16 cellular contexts compared by ENCODE assay signal in genomic region chr17:21096874-21097273, GRCh38. TPM values are rescaled to one million over a fixed set of nuclear protein-coding genes. Genes with fewer than 3 reads are reported as not detected.
DNase-seq lines count a peak whose midpoint lies in the region; ATAC-seq and TF ChIP-seq lines count a peak whose summit lies in the region.
"Had no signal": no experiment of that assay in that cellular context is flagged by ENCODE, and none has a peak within 500 bp of the region (broad histone marks: within the 10 kb centered on the region; RNA-seq: fewer than 3 reads in every experiment).

No MANE protein-coding gene starts in this region.

- no peak overlapping the region for H2BK5ac ChIP-seq in mesendoderm (ENCODE audit: low read length)

- H2BK15ac ChIP-seq in mesendoderm (replicated peaks; ENCODE audit: low read depth): no peak overlapping the region

- H3K27me3 ChIP-seq in mesendoderm (ENCODE audit: insufficient read depth, low read length, poor library complexity): no peaks in the 10 kb centered on the region

- H3K23ac ChIP-seq in mesendoderm (ENCODE audit: low read length): no peak overlapping the region

- CTCF ChIA-PET in activated CD8-positive, alpha-beta T cell treated with anti-CD3 and anti-CD28 coated beads, Interleukin-2, amount 10 ng/mL, durations not matched to agents 7 days and 5 days (lab: Charles Lee): no interaction called here
- CTCF ChIA-PET in activated CD8-positive, alpha-beta T cell treated with anti-CD3 and anti-CD28 coated beads for 36 hours (lab: Charles Lee): interaction anchor here (1.4 to 2.3 kb wide), 2 partner anchors 53 to 416 kb away, joined by 3 to 9 read pairs; no protein-coding TSS in a partner anchor

- no peak overlapping the region for H4K5ac ChIP-seq in mesendoderm (ENCODE audit: low read length)

- no peaks in the 10 kb centered on the region for H3K79me1 ChIP-seq in mesendoderm (ENCODE audit: low read length)

- H3K27me3 Mint-ChIP-seq in activated CD8-positive, alpha-beta T cell treated with anti-CD3 and anti-CD28 coated beads, Interleukin-2, amount 10 ng/mL, durations not matched to agents 7 days and 5 days (ENCODE audit: low read depth): no peaks in the 10 kb centered on the region
- H3K27me3 Mint-ChIP-seq in activated CD8-positive, alpha-beta T cell treated with anti-CD3 and anti-CD28 coated beads for 36 hours: no peaks in the 10 kb centered on the region
- H3K27me3 Mint-ChIP-seq: CD4-positive, alpha-beta T cell had no signal

- H3K27ac ChIP-seq in mesendoderm (ENCODE audit: low read depth, low read length): no peak overlapping the region

- DNase-seq in activated CD8-positive, alpha-beta T cell treated with anti-CD3 and anti-CD28 coated beads, Interleukin-2, amount 10 ng/mL, durations not matched to agents 7 days and 5 days: no peak
- DNase-seq in activated CD8-positive, alpha-beta T cell treated with anti-CD3 and anti-CD28 coated beads for 36 hours: no peak
- peak; percentile 7 for DNase-seq in Jurkat, Clone E6-1 (ENCODE audit: low read depth, low spot score)
- no peak for DNase-seq in mesendoderm
- no peak for DNase-seq in stimulated activated CD4-positive, alpha-beta T cell treated with anti-CD3 and anti-CD28 coated beads, Interleukin-12 subunit alpha, Interleukin-12 subunit beta, amount 100 ng/mL, for 4 hours
- DNase-seq in activated CD4-positive, alpha-beta T cell treated with anti-CD3 and anti-CD28 coated beads, Interleukin-2, amount 50 U/mL, for 48 hours: no peak
- no peak for DNase-seq in effector CD8-positive, alpha-beta T cell (lab: John Stamatoyannopoulos, UW)
- DNase-seq: ACHN; C1 segment of cervical spinal cord; CD4-positive, alpha-beta T cell; DMS153; GF-D8; H9; KBM-7 had no signal

- H3K4me2 ChIP-seq in mesendoderm (ENCODE audit: low read length): no peak overlapping the region
- H3K4me2 ChIP-seq: GM23338 had no signal

- H3K79me2 ChIP-seq in mesendoderm (ENCODE audit: control insufficient read depth, insufficient read depth, low read length): no peaks in the 10 kb centered on the region

- POLR2A ChIA-PET in activated CD8-positive, alpha-beta T cell treated with anti-CD3 and anti-CD28 coated beads, Interleukin-2, amount 10 ng/mL, durations not matched to agents 7 days and 5 days (lab: Charles Lee): no interaction called here
- POLR2A ChIA-PET in activated CD8-positive, alpha-beta T cell treated with anti-CD3 and anti-CD28 coated beads for 36 hours (lab: Charles Lee): interaction anchor here (0.6 kb wide), 1 partner anchor 63 kb away, joined by 3 read pairs; no protein-coding TSS in a partner anchor

- H3K56ac ChIP-seq in mesendoderm (ENCODE audit: low read length): no peak overlapping the region

- H3K18ac ChIP-seq in mesendoderm (ENCODE audit: low read length): no peak overlapping the region

- peak overlapping the region; percentile 9 for H3K27ac Mint-ChIP-seq in activated CD8-positive, alpha-beta T cell treated with anti-CD3 and anti-CD28 coated beads, Interleukin-2, amount 10 ng/mL, durations not matched to agents 7 days and 5 days
- no peak overlapping the region for H3K27ac Mint-ChIP-seq in activated CD8-positive, alpha-beta T cell treated with anti-CD3 and anti-CD28 coated beads for 36 hours
- H3K27ac Mint-ChIP-seq: CD4-positive, alpha-beta T cell; GM23338; H9 had no signal

- no peaks in the 10 kb centered on the region for H3K9me3 Mint-ChIP-seq in activated CD8-positive, alpha-beta T cell treated with anti-CD3 and anti-CD28 coated beads, Interleukin-2, amount 10 ng/mL, durations not matched to agents 7 days and 5 days (ENCODE audit: insufficient read depth)
- H3K9me3 Mint-ChIP-seq in activated CD8-positive, alpha-beta T cell treated with anti-CD3 and anti-CD28 coated beads for 36 hours: no peaks in the 10 kb centered on the region
- H3K9me3 Mint-ChIP-seq: CD4-positive, alpha-beta T cell; GM23338; H9 had no signal

- peak overlapping the region; percentile 58 for H2AK5ac ChIP-seq in mesendoderm (ENCODE audit: low read length)

- no peaks in the 10 kb centered on the region for H3K4me1 ChIP-seq in mesendoderm (ENCODE audit: control insufficient read depth, low read depth, low read length)

- no peak overlapping the region for H3K9ac ChIP-seq in mesendoderm (ENCODE audit: low read length)

- no peak overlapping the region for H3K4me3 Mint-ChIP-seq in activated CD8-positive, alpha-beta T cell treated with anti-CD3 and anti-CD28 coated beads, Interleukin-2, amount 10 ng/mL, durations not matched to agents 7 days and 5 days
- H3K4me3 Mint-ChIP-seq in activated CD8-positive, alpha-beta T cell treated with anti-CD3 and anti-CD28 coated beads for 36 hours: no peak overlapping the region
- H3K4me3 Mint-ChIP-seq: CD4-positive, alpha-beta T cell had no signal

- H2BK120ac ChIP-seq in mesendoderm (ENCODE audit: low read depth, low read length): no peak overlapping the region

- no peak overlapping the region for H3K4ac ChIP-seq in mesendoderm (ENCODE audit: low read depth, low read length)

- no peak for ATAC-seq in activated CD8-positive, alpha-beta T cell treated with anti-CD3 and anti-CD28 coated beads, Interleukin-2, amount 10 ng/mL, durations not matched to agents 7 days and 5 days
- ATAC-seq in activated CD8-positive, alpha-beta T cell treated with anti-CD3 and anti-CD28 coated beads for 36 hours: no peak
- ATAC-seq: GM23338, HepG2 had no signal

- peaks cover 29% of the 10 kb centered on the region for H3K4me1 Mint-ChIP-seq in activated CD8-positive, alpha-beta T cell treated with anti-CD3 and anti-CD28 coated beads, Interleukin-2, amount 10 ng/mL, durations not matched to agents 7 days and 5 days (ENCODE audit: low read depth)
- H3K4me1 Mint-ChIP-seq in activated CD8-positive, alpha-beta T cell treated with anti-CD3 and anti-CD28 coated beads for 36 hours (ENCODE audit: low read depth): peaks cover 6% of the 10 kb centered on the region

- TF ChIP-seq CTCF in activated CD8-positive, alpha-beta T cell treated with anti-CD3 and anti-CD28 coated beads for 36 hours (IDR thresholded peaks at IDR 0.05): no peak

- no peak overlapping the region for H3K4me3 ChIP-seq in Jurkat, Clone E6-1 (ENCODE audit: low read length)
- no peak overlapping the region for H3K4me3 ChIP-seq in mesendoderm (ENCODE audit: low read length)
- H3K4me3 ChIP-seq: GM23338 had no signal

- WGBS in mesendoderm (ENCODE audit: extremely low coverage, insufficient coverage, low lambda C conversion rate): no CpG with 5 or more reads among the region's 2 CpGs

- no peak overlapping the region for H4K8ac ChIP-seq in mesendoderm (ENCODE audit: low read depth, low read length)

- intact Hi-C loops in activated CD8-positive, alpha-beta T cell treated with anti-CD3 and anti-CD28 coated beads for 36 hours (cut with micrococcal nuclease): loop anchor here (5.0 kb wide), 1 partner anchor 55 kb away; the partner anchor contains the start of gene USP22

- no peaks in the 10 kb centered on the region for H3K36me3 ChIP-seq in mesendoderm (ENCODE audit: control insufficient read depth, insufficient read depth, low read length)

- no peaks in the 10 kb centered on the region for H3K36me3 Mint-ChIP-seq in activated CD8-positive, alpha-beta T cell treated with anti-CD3 and anti-CD28 coated beads, Interleukin-2, amount 10 ng/mL, durations not matched to agents 7 days and 5 days (ENCODE audit: low read depth)
- H3K36me3 Mint-ChIP-seq in activated CD8-positive, alpha-beta T cell treated with anti-CD3 and anti-CD28 coated beads for 36 hours (ENCODE audit: low read depth): no peaks in the 10 kb centered on the region

RNA-seq across cellular contexts. Expression of gene DHRS7B, which starts 29.9 kb away (rescaled TPM):
- 10 to 100 TPM; 15.1 to 15.2 TPM for total RNA-seq in activated CD8-positive, alpha-beta T cell treated with anti-CD3 and anti-CD28 coated beads, Interleukin-2, amount 10 ng/mL, durations not matched to agents 7 days and 5 days
- total RNA-seq in activated CD8-positive, alpha-beta T cell treated with anti-CD3 and anti-CD28 coated beads for 36 hours: 10 to 100 TPM; 13.5 to 15.3 TPM
- 29.3 TPM for polyA plus RNA-seq in Jurkat, Clone E6-1 (2012; ENCODE audit: insufficient read depth, insufficient read length)
- polyA plus RNA-seq in mesendoderm (2013, experiment 1 of 2): 28.8 TPM
- 30.4 TPM for polyA plus RNA-seq in mesendoderm (2013, experiment 2 of 2)

RNA-seq across cellular contexts. Expression of gene USP22, which starts 54.1 kb away (rescaled TPM):
- total RNA-seq in activated CD8-positive, alpha-beta T cell treated with anti-CD3 and anti-CD28 coated beads, Interleukin-2, amount 10 ng/mL, durations not matched to agents 7 days and 5 days: 100 to 1,000 TPM; 138 to 148 TPM
- 100 to 1,000 TPM; 149 to 153 TPM for total RNA-seq in activated CD8-positive, alpha-beta T cell treated with anti-CD3 and anti-CD28 coated beads for 36 hours
- polyA plus RNA-seq in Jurkat, Clone E6-1 (2012; ENCODE audit: insufficient read depth, insufficient read length): 100 TPM
- 221 TPM for polyA plus RNA-seq in mesendoderm (2013, experiment 1 of 2)
- polyA plus RNA-seq in mesendoderm (2013, experiment 2 of 2): 204 TPM
